8 cellular contexts compared by ENCODE assay signal in genomic region chr1:26697441-26697977, GRCh38. TPM values are rescaled to one million over a fixed set of nuclear protein-coding genes. Genes with fewer than 3 reads are reported as not detected.
A peak's percentile ranks its signal among the peaks of the same experiment; 100 is the strongest.
DNase-seq lines count a peak whose midpoint lies in the region; ATAC-seq and TF ChIP-seq lines count a peak whose summit lies in the region.

No MANE protein-coding gene starts in this region.

- no peaks in the 10 kb centered on the region for H3K9me2 ChIP-seq in hepatocyte (replicated peaks; ENCODE audit: insufficient read depth)

- peak; percentile 25 for DNase-seq in activated CD4-positive, alpha-beta T cell treated with anti-CD3 and anti-CD28 coated beads for 4 hours
- no peak for DNase-seq in activated CD4-positive, alpha-beta T cell treated with anti-CD3 and anti-CD28 coated beads for 1 hour
- DNase-seq in T-helper 9 cell (peak; percentile 10), hepatocyte (ENCODE audit: low spot score) (peak; percentile 21), substantia nigra (lab: John Stamatoyannopoulos, UW) (peak in 2 of 49 donors; percentile 16 to 30), NCI-H1092 (lab: John Stamatoyannopoulos, UW) (no peak), AG08396 (ENCODE audit: low spot score) (no peak)

- 0% methylated on average over 2 of the region's 28 CpGs for WGBS in hepatocyte (ENCODE audit: low lambda C conversion rate, missing lambda C conversion rate)

- peaks cover 51% of the 10 kb centered on the region for H4K20me1 ChIP-seq in hepatocyte (ENCODE audit: insufficient read depth, poor library complexity, severe bottlenecking)

- H3K4me3 ChIP-seq in hepatocyte = peak overlapping the region; percentile 39

- no peaks in the 10 kb centered on the region for H3K36me3 ChIP-seq in hepatocyte (replicated peaks; ENCODE audit: insufficient read depth, low read depth)

- H3K9me3 ChIP-seq in hepatocyte (ENCODE audit: low read depth) = no peaks in the 10 kb centered on the region

- peak overlapping the region; percentile 93 for H3K27ac ChIP-seq in hepatocyte
- peak overlapping the region; percentile 96 for H3K27ac ChIP-seq in substantia nigra (ENCODE audit: low read depth, low read length, poor library complexity, severe bottlenecking)

- H2AFZ ChIP-seq in hepatocyte = no peak overlapping the region

- no peak for TF ChIP-seq CTCF in hepatocyte (IDR thresholded peaks at IDR 0.05; ENCODE audit: poor library complexity)

- peak overlapping the region; percentile 83 for H3K4me2 ChIP-seq in hepatocyte

- H3K4me1 ChIP-seq in hepatocyte (ENCODE audit: insufficient read depth) = peaks cover 57% of the 10 kb centered on the region

- ATAC-seq in GM21423 (IDR thresholded peaks at IDR 0.05; ENCODE audit: unreplicated experiment) = no peak

- H3K27me3 ChIP-seq in hepatocyte = no peaks in the 10 kb centered on the region

- H3K79me2 ChIP-seq in hepatocyte = peaks cover 59% of the 10 kb centered on the region

RNA-seq across cellular contexts. Expression of gene ARID1A, which starts 1.7 kb away (rescaled TPM):
- total RNA-seq in hepatocyte = 32.3 and 35.8 TPM in 2 replicates
- polyA plus RNA-seq in hepatocyte = 26.6 and 27.9 TPM in 2 replicates

Comparison
In these comparisons a context has a peak if more than half of its experiments do, and no peak if none do; other contexts are left out.
1. DNase-seq: peak in activated CD4-positive, alpha-beta T cell treated with anti-CD3 and anti-CD28 coated beads for 4 hours (2 of 2), T-helper 9 cell (single experiment) and hepatocyte (single experiment); none in activated CD4-positive, alpha-beta T cell treated with anti-CD3 and anti-CD28 coated beads for 1 hour (single experiment), NCI-H1092 (single experiment) and AG08396 (single experiment).